ENCODE assay signal across 8 cellular contexts in the genomic region with DNA sequence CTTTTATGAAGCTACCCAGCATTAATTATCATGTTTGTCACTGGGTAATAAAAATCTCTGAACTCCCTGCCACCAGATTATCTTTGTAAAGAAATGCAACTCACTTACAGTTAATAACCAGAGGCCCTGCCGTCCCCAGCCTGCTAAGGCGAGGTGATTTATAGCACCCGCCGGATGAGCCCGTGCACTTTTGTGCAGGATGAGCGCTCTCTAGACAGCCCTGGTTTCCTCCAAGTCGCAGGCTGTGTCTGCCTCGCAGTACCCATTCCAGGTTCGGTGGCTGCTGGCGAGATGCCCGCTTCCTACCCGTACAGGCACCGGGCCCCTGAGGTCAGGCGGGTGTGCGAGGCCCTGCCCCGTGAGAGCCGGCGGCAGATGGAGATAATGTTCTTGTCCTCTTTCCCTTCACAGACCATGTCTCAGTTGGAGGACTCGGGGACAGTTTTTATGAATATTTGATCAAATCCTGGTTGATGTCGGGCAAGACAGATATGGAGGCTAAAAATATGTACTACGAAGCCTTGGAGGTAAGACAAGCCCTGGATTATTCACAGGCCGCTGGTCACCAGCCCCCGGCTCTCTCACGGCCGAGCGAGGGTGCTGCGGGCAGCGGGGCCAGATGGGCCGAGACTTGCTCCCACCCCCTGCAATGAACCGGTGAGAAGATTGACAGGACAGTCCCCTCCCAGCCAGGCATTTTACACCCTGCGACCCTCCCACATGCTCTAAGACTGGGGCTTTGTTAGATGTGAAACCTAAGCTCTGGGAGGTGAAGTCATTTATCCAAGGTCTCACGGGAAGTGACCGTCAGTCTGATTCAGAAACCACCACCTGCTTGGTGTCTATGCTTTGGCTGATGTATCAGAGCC. TPM values are rescaled to one million over a fixed set of nuclear protein-coding genes. Genes with fewer than 3 reads are reported as not detected.
A peak's percentile ranks its signal among the peaks of the same experiment; 100 is the strongest.
DNase-seq lines count a peak whose midpoint lies in the region; ATAC-seq and TF ChIP-seq lines count a peak whose summit lies in the region.

No MANE protein-coding gene starts in this region.

- TF ChIP-seq CTCF in H9 (conservative IDR thresholded peaks at IDR 0.05) (no peak), Peyer's patch (IDR thresholded peaks at IDR 0.05) (no peak), fibroblast of villous mesenchyme (IDR thresholded peaks at IDR 0.05; ENCODE audit: insufficient read depth, low read depth, low read length) (no peak), sigmoid colon (IDR thresholded peaks at IDR 0.05) (no peak), Calu3 (IDR thresholded peaks at IDR 0.05; ENCODE audit: unreplicated experiment) (no peak)

- BruUV-seq in Calu3 (replicated peaks; lab: Mats Ljungman, UMichigan) = no TSS peak

- H3K27me3 ChIP-seq in H9 (ENCODE audit: insufficient read depth, low read length) (no peaks in the 10 kb centered on the region), Peyer's patch (no peaks in the 10 kb centered on the region), sigmoid colon (no peaks in the 10 kb centered on the region)

- no peak overlapping the region for H3K9ac ChIP-seq in H9 (ENCODE audit: extremely low read depth, insufficient read length, low read length)

- no peaks in the 10 kb centered on the region for H3K79me2 ChIP-seq in H9 (ENCODE audit: insufficient read depth, low read length)

- H3K9me3 ChIP-seq in H9 (ENCODE audit: control insufficient read depth, low read depth, low read length) (no peaks in the 10 kb centered on the region), Peyer's patch (no peaks in the 10 kb centered on the region), sigmoid colon (no peaks in the 10 kb centered on the region)

- no peak overlapping the region for H3T11ph ChIP-seq in H9 (ENCODE audit: low read length)

- H2BK120ac ChIP-seq in H9 (ENCODE audit: low read depth, low read length, poor library complexity, severe bottlenecking) = no peak overlapping the region

- peak; percentile 54 for DNase-seq in H9
- DNase-seq in Peyer's patch = peak; percentile 22 to 59 (median 59)
- DNase-seq in fibroblast of villous mesenchyme (ENCODE audit: low read depth) = peak; percentile 66
- no peak for DNase-seq in sigmoid colon
- no peak for DNase-seq in Calu3
- no peak for DNase-seq in amniotic stem cell (lab: John Stamatoyannopoulos, UW)

- H2BK20ac ChIP-seq in H9 (ENCODE audit: low read depth, low read length, poor library complexity, severe bottlenecking) = no peak overlapping the region

- no peak overlapping the region for H4K5ac ChIP-seq in H9 (ENCODE audit: insufficient read length, low read depth, low read length)

- no peak overlapping the region for H4K8ac ChIP-seq in H9 (replicated peaks; ENCODE audit: insufficient read length, low read depth, low read length)

- H3K36me3 Mint-ChIP-seq in H9 (ENCODE audit: insufficient read depth in 1 of 3, low read depth in 3 of 3) (peaks cover 0 to 2% (median 0%) of the 10 kb centered on the region in 3 experiments; a peak in 2 of 7 replicates), Calu3 (ENCODE audit: insufficient read depth, unreplicated experiment) (peaks cover 7% of the 10 kb centered on the region)

- H3K14ac ChIP-seq in H9 (ENCODE audit: insufficient read depth, low read length) = 0 out of 2 replicates have a peak overlapping the region, but pooled peaks have one; percentile 72

- H2BK5ac ChIP-seq in H9 (ENCODE audit: insufficient read length, low read length) = no peak overlapping the region

- H3K36me3 ChIP-seq in Peyer's patch (no peaks in the 10 kb centered on the region), sigmoid colon (peaks cover 0 to 7% (median 2%) of the 10 kb centered on the region in 4 donors)

- H3K9me3 Mint-ChIP-seq in H9 (no peaks in the 10 kb centered on the region), Calu3 (ENCODE audit: low read depth, unreplicated experiment) (no peaks in the 10 kb centered on the region)

- no peak for ATAC-seq in GM19023 (IDR thresholded peaks at IDR 0.05; ENCODE audit: unreplicated experiment)
- no peak for ATAC-seq in GM18870 (IDR thresholded peaks at IDR 0.05; ENCODE audit: unreplicated experiment)

- H2AK5ac ChIP-seq in H9 (ENCODE audit: insufficient read length, low read length) = no peak overlapping the region

- no peaks in the 10 kb centered on the region for H3K4me1 ChIP-seq in H9 (ENCODE audit: insufficient read depth, low read length)
- peaks cover 0 to 20% (median 11%) of the 10 kb centered on the region in 4 donors for H3K4me1 ChIP-seq in Peyer's patch
- H3K4me1 ChIP-seq in sigmoid colon = peaks cover 0 to 48% (median 19%) of the 10 kb centered on the region in 4 donors

- no peak overlapping the region for H2BK15ac ChIP-seq in H9 (ENCODE audit: low read depth, low read length)

- no peak overlapping the region for H3K18ac ChIP-seq in H9 (ENCODE audit: insufficient read length, low read depth, low read length)

- no peak overlapping the region for H3K4me3 Mint-ChIP-seq in H9
- H3K4me3 Mint-ChIP-seq in Calu3 (ENCODE audit: low read depth, unreplicated experiment) = no peak overlapping the region

- H2AFZ ChIP-seq in H9 (ENCODE audit: low read length) = no peak overlapping the region

- no peak overlapping the region for H3K56ac ChIP-seq in H9 (ENCODE audit: insufficient read length, low read depth, low read length)

- H3K4me1 Mint-ChIP-seq in H9 = peaks cover 32 to 35% of the 10 kb centered on the region in 2 experiments
- peaks cover 33% of the 10 kb centered on the region for H3K4me1 Mint-ChIP-seq in Calu3 (ENCODE audit: low read depth, unreplicated experiment)

- peak overlapping the region in 1 of 3 experiments; percentile 17; a peak in 2 of 7 replicates for H3K27ac Mint-ChIP-seq in H9
- no peak overlapping the region for H3K27ac Mint-ChIP-seq in Calu3 (ENCODE audit: unreplicated experiment)

- WGBS in H9 (ENCODE audit: extremely low coverage, insufficient read length, low lambda C conversion rate) = no CpG with 5 or more reads among the region's 33 CpGs
- 38 to 40% methylated on average over 33 of the region's 33 CpGs for WGBS in sigmoid colon, 2 donors

- H3K23me2 ChIP-seq in H9 (ENCODE audit: insufficient read length, low read depth, low read length, poor library complexity, severe bottlenecking) = no peaks in the 10 kb centered on the region

- H3K27ac ChIP-seq in H9 (ENCODE audit: insufficient read length, low read depth, low read length) = no peak overlapping the region
- no peak overlapping the region for H3K27ac ChIP-seq in Peyer's patch
- peak overlapping the region; percentile 17 to 69 (median 40) for H3K27ac ChIP-seq in sigmoid colon

- no peak overlapping the region for H3K4ac ChIP-seq in H9 (ENCODE audit: low read depth, low read length)

- no peaks in the 10 kb centered on the region for H4K20me1 ChIP-seq in H9 (ENCODE audit: control insufficient read depth, insufficient read depth, insufficient read length)

- H3K23ac ChIP-seq in H9 (ENCODE audit: insufficient read length, low read depth, low read length) = no peak overlapping the region

- H3K4me2 ChIP-seq in H9 (ENCODE audit: insufficient read depth, insufficient read length, low read length) = no peak overlapping the region

- H3K4me3 ChIP-seq in Peyer's patch (no peak overlapping the region), fibroblast of villous mesenchyme (ENCODE audit: low read depth, low read length) (no peak overlapping the region), sigmoid colon (no peak overlapping the region)

- H4K91ac ChIP-seq in H9 (ENCODE audit: insufficient read length, low read depth, low read length) = no peak overlapping the region

- H3K27me3 Mint-ChIP-seq in H9 (ENCODE audit: low read depth) (no peaks in the 10 kb centered on the region), Calu3 (ENCODE audit: unreplicated experiment) (peaks cover 47% of the 10 kb centered on the region)

- no peak for TF ChIP-seq POLR2A in Peyer's patch (IDR thresholded peaks at IDR 0.05)
- TF ChIP-seq POLR2A in sigmoid colon (IDR thresholded peaks at IDR 0.05) = no peak

- TF ChIP-seq EP300 in sigmoid colon (IDR thresholded peaks at IDR 0.05) = no peak

- no peaks in the 10 kb centered on the region for H3K79me1 ChIP-seq in H9 (ENCODE audit: insufficient read depth, low read depth, low read length, poor library complexity, severe bottlenecking)

- CTCF ChIA-PET in Calu3 (lab: Charles Lee) = no interaction called here

- no peak overlapping the region for H2BK12ac ChIP-seq in H9 (ENCODE audit: insufficient read length, low read depth, low read length)

- intact Hi-C loops in sigmoid colon (cut with DNase I) (no loop called here), Calu3 (cut with micrococcal nuclease; ENCODE audit: unreplicated experiment) (no loop called here)

RNA-seq across cellular contexts. Expression of gene SELENON, which starts 28.5 kb away (rescaled TPM):
- 89.0 and 90.9 TPM in 2 replicates for total RNA-seq in H9 (2021)
- total RNA-seq in Peyer's patch = 10 to 100 TPM; 16.1 to 30.1 (median 22.0) TPM
- total RNA-seq in fibroblast of villous mesenchyme = 23.7 and 24.5 TPM in 2 replicates
- 10 to 100 TPM; 15.5 to 37.4 (median 19.7) TPM for total RNA-seq in sigmoid colon
- 10 to 100 TPM in 1 of 3 donors, 1 to 10 TPM in 2; 4.6 to 28.9 (median 6.6) TPM for polyA plus RNA-seq in sigmoid colon
- 39.6 and 40.6 TPM in 2 replicates for total RNA-seq in Calu3 (2022)

RNA-seq across cellular contexts. Expression of gene MTFR1L, which starts 48.3 kb away (rescaled TPM):
- total RNA-seq in H9 (2021) (31.5 and 32.5 TPM in 2 replicates), Peyer's patch (100 to 1,000 TPM; 122 to 173 (median 131) TPM), fibroblast of villous mesenchyme (46.6 and 47.4 TPM in 2 replicates), sigmoid colon (100 to 1,000 TPM; 106 to 150 (median 121) TPM), Calu3 (2022) (21.3 and 23.2 TPM in 2 replicates)
- 10 to 100 TPM; 26.1 to 38.4 (median 36.1) TPM for polyA plus RNA-seq in sigmoid colon

Comparison
In these comparisons a context has a peak if more than half of its experiments do, and no peak if none do; other contexts are left out.
1. DNase-seq: peak in H9 (single experiment), Peyer's patch (3 of 3) and fibroblast of villous mesenchyme (single experiment); none in sigmoid colon (single experiment), Calu3 (single experiment) and amniotic stem cell (single experiment).
2. H3K27ac ChIP-seq: peak in sigmoid colon (4 of 4); none in H9 (single experiment) and Peyer's patch (0 of 4).